Comparison of ENCODE assay signal across 9 cellular contexts in the genomic region with DNA sequence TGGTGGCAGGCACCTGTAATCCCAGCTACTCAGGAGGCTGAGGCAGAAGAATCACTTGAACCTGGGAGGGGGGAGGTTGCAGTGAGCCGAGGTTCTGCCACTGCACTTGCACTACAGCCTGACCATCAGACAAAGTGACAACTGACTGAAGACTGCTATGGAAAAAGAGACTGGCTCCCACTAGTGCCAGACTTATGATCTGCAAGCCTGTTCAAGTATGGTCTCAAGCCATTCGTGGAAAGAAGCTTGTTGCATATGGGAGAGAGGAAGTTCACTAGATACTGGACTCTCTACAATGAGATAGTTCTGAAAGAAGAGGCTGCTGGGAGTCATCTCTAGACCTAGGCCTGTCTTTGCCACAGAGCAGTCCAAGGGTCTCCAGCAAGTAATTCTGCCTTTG. TPM values are rescaled to one million over a fixed set of nuclear protein-coding genes. Genes with fewer than 3 reads are reported as not detected.
A peak's percentile ranks its signal among the peaks of the same experiment; 100 is the strongest.
DNase-seq lines count a peak whose midpoint lies in the region; ATAC-seq and TF ChIP-seq lines count a peak whose summit lies in the region.
"Had no signal": no experiment of that assay in that cellular context is flagged by ENCODE, and none has a peak within 500 bp of the region (broad histone marks: within the 10 kb centered on the region; RNA-seq: fewer than 3 reads in every experiment).

No MANE protein-coding gene starts in this region.

- DNase-seq in AG08395 (ENCODE audit: low spot score) (peak; percentile 41), GF-D8 (lab: John Stamatoyannopoulos, UW) (peak; percentile 2), HEK293T (ENCODE audit: extremely low spot score) (peak; percentile 51), NCI-H2227 (lab: John Stamatoyannopoulos, UW; ENCODE audit: unreplicated experiment) (peak; percentile 24), left colon (peak in 1 of 2 donors; percentile 24), body of pancreas (no peak), coronary artery (ENCODE audit: low spot score) (no peak)
- no peak for DNase-seq in activated naive CD8-positive, alpha-beta T cell treated with anti-CD3 and anti-CD28 coated beads, Interleukin-2, amount 50 U/mL, for 24 hours

- H3K9me3 ChIP-seq in body of pancreas, result no peaks in the 10 kb centered on the region
- H3K9me3 ChIP-seq: SJSA1 had no signal

- H3K36me3 ChIP-seq in body of pancreas (replicated peaks in 1 of 2; ENCODE audit: insufficient read depth in 1 of 2, low read depth in 2 of 2), result peaks cover 7 to 16% of the 10 kb centered on the region in 2 donors

- H3K4me3 Mint-ChIP-seq in activated naive CD8-positive, alpha-beta T cell treated with anti-CD3 and anti-CD28 coated beads, Interleukin-2, amount 50 U/mL, for 24 hours, result peak overlapping the region; percentile 13

- TF ChIP-seq CTCF in body of pancreas (IDR thresholded peaks at IDR 0.05) (peak in 2 of 7 experiments; percentile 17 to 19), coronary artery (IDR thresholded peaks at IDR 0.05) (no peak)

- H3K36me3 Mint-ChIP-seq in activated naive CD8-positive, alpha-beta T cell treated with anti-CD3 and anti-CD28 coated beads, Interleukin-2, amount 50 U/mL, for 24 hours (ENCODE audit: low read depth), result peaks cover 73% of the 10 kb centered on the region

- 29 to 69% methylated on average over 2 of the region's 2 CpGs for WGBS in body of pancreas, 2 donors

- POLR2A ChIA-PET in HEK293T (lab: Yijun Ruan, JAX), result interaction anchor here (0.9 kb wide), 1 partner anchor 26 kb away, joined by 3 read pairs; the partner anchor contains the start of gene MDN1

- H3K9me3 Mint-ChIP-seq in activated naive CD8-positive, alpha-beta T cell treated with anti-CD3 and anti-CD28 coated beads, Interleukin-2, amount 50 U/mL, for 24 hours, result no peaks in the 10 kb centered on the region

- H3K27me3 ChIP-seq in body of pancreas, result no peaks in the 10 kb centered on the region
- H3K27me3 ChIP-seq: SJSA1 had no signal

- H3K27ac Mint-ChIP-seq in activated naive CD8-positive, alpha-beta T cell treated with anti-CD3 and anti-CD28 coated beads, Interleukin-2, amount 50 U/mL, for 24 hours, result peak overlapping the region; percentile 73

- TF ChIP-seq POLR2A in body of pancreas (IDR thresholded peaks at IDR 0.05), result no peak

- H3K4me1 ChIP-seq in body of pancreas, result no peaks in the 10 kb centered on the region
- H3K4me1 ChIP-seq: SJSA1 had no signal

- H3K4me1 Mint-ChIP-seq in activated naive CD8-positive, alpha-beta T cell treated with anti-CD3 and anti-CD28 coated beads, Interleukin-2, amount 50 U/mL, for 24 hours, result peaks cover 35% of the 10 kb centered on the region

- intact Hi-C loops in left colon (cut with DNase I, micrococcal nuclease), result no loop called here
- intact Hi-C loops in body of pancreas (cut with DNase I), result no loop called here

- H3K4me3 ChIP-seq in body of pancreas (no peak overlapping the region), coronary artery (no peak overlapping the region)
- H3K4me3 ChIP-seq: SJSA1 had no signal

- no peaks in the 10 kb centered on the region for H3K27me3 Mint-ChIP-seq in activated naive CD8-positive, alpha-beta T cell treated with anti-CD3 and anti-CD28 coated beads, Interleukin-2, amount 50 U/mL, for 24 hours

- CTCF ChIA-PET in HEK293T (lab: Yijun Ruan, JAX), result interaction anchor here (0.7 to 1.0 kb wide), 4 partner anchors 9 to 31 kb away, joined by 3 to 4 read pairs (median 3); no protein-coding TSS in a partner anchor

- no peak for ATAC-seq in activated naive CD8-positive, alpha-beta T cell treated with anti-CD3 and anti-CD28 coated beads, Interleukin-2, amount 50 U/mL, for 24 hours
- ATAC-seq in left colon (peak; percentile 81), body of pancreas (no peak)

- H3K27ac ChIP-seq in body of pancreas (no peak overlapping the region), coronary artery (no peak overlapping the region)
- H3K27ac ChIP-seq: SJSA1 had no signal

TF ChIP-seq in HEK293T, 16 proteins besides CTCF, POLR2A, EP300 and RAD21:
- no peak for TF ChIP-seq PKNOX1 (IDR thresholded peaks at IDR 0.05)
- no peak for TF ChIP-seq TARDBP (IDR thresholded peaks at IDR 0.05)
- no peak for TF ChIP-seq L3MBTL2 (conservative IDR thresholded peaks at IDR 0.05)
- TF ChIP-seq SP1 (IDR thresholded peaks at IDR 0.05), result no peak
- no peak for TF ChIP-seq CTBP1 (IDR thresholded peaks at IDR 0.05; ENCODE audit: borderline replicate concordance)
- no peak for TF ChIP-seq HDGF (IDR thresholded peaks at IDR 0.05; ENCODE audit: borderline replicate concordance)
- no peak for TF ChIP-seq ELF4 (IDR thresholded peaks at IDR 0.05)
- TF ChIP-seq FOXK2 (IDR thresholded peaks at IDR 0.05), result no peak
- no peak for TF ChIP-seq SUZ12 (IDR thresholded peaks at IDR 0.05)
- TF ChIP-seq LEF1 (IDR thresholded peaks at IDR 0.05; ENCODE audit: borderline replicate concordance), result no peak
- no peak for TF ChIP-seq ARNT (IDR thresholded peaks at IDR 0.05)
- TF ChIP-seq FOXA1 (IDR thresholded peaks at IDR 0.05), result no peak
- TF ChIP-seq NFRKB (IDR thresholded peaks at IDR 0.05), result no peak
- no peak for TF ChIP-seq BHLHE40 (IDR thresholded peaks at IDR 0.05; ENCODE audit: borderline replicate concordance)
- TF ChIP-seq ZNF384 (IDR thresholded peaks at IDR 0.05), result no peak
- TF ChIP-seq FOXM1 (IDR thresholded peaks at IDR 0.05; ENCODE audit: borderline replicate concordance), result no peak

RNA-seq across cellular contexts. Expression of gene MDN1, which starts 26.7 kb away (rescaled TPM):
- total RNA-seq in left colon (10 to 100 TPM; 21.6 to 25.7 TPM), body of pancreas (10 to 100 TPM; 17.9 to 26.7 TPM)

RNA-seq across cellular contexts. Expression of gene CASP8AP2, which starts 36.8 kb away (rescaled TPM):
- total RNA-seq in left colon (10 to 100 TPM; 12.9 to 13.3 TPM), body of pancreas (10 to 100 TPM in 1 of 2 donors, 1 to 10 TPM in 1; 9.9 to 10.1 TPM)

Comparison
In these comparisons a context has a peak if more than half of its experiments do, and no peak if none do; other contexts are left out.
1. DNase-seq: peak in AG08395 (single experiment), GF-D8 (single experiment), HEK293T (single experiment) and NCI-H2227 (single experiment); none in activated naive CD8-positive, alpha-beta T cell treated with anti-CD3 and anti-CD28 coated beads, Interleukin-2, amount 50 U/mL, for 24 hours (single experiment), body of pancreas (0 of 4) and coronary artery (single experiment).